In the genomic region with DNA sequence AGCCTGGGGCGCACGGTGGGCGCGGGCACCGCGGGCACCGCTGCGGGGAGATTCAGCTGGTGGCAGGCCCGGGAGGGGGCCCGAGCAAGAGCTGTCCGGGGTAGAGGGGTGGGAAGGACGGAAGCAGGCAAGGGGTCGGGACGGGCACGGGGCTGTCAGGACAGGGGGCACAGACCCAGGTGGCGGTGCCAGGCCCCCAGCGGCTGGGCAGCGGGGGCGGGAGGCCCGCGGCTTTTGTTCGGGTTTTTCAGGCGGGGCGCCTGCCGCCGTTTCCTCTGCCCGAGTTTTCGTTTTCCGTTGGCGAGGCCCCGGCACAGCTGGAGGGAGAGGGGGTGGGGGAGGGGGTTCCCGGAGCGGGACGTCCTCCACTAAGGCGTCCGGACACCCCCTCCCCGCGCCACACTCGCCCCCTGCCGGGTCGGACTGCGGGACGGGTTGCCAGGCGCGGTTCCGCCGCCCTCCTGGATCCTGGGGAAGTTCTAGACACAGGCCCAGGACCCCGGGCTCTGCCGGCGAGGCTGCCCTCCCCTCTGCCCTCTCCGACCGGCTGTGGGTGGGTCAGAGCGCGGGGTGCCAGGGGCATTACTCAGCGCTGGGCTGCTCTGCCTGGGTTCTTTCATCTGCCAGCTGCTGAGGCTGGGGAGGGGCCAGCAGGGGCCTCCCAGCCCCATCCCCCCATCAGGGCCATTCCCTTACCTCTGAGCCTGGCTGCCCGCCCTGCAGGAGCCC, we compare ENCODE assay signal across 8 cellular contexts. TPM values are rescaled to one million over a fixed set of nuclear protein-coding genes. Genes with fewer than 3 reads are reported as not detected.
DNase-seq lines count a peak whose midpoint lies in the region; ATAC-seq and TF ChIP-seq lines count a peak whose summit lies in the region.

No MANE protein-coding gene starts in this region.

- H3K27me3 Mint-ChIP-seq in activated T-cell treated with anti-CD3 and anti-CD28 coated beads, Interleukin-2, amount 50 U/mL, for 4 hours (ENCODE audit: low read depth), result peaks cover 14% of the 10 kb centered on the region
- H3K27me3 Mint-ChIP-seq in activated CD4-positive, alpha-beta memory T cell treated with anti-CD3 and anti-CD28 coated beads for 36 hours, result peaks cover 20% of the 10 kb centered on the region
- H3K27me3 Mint-ChIP-seq in nephron (ENCODE audit: low read depth), result peaks cover 17% of the 10 kb centered on the region

- TF ChIP-seq CTCF in foreskin keratinocyte (conservative IDR thresholded peaks at IDR 0.05) (no peak), nephron (IDR thresholded peaks at IDR 0.05; ENCODE audit: unreplicated experiment in 3 of 3) (no peak), GM10248 (IDR thresholded peaks at IDR 0.05; ENCODE audit: control extremely low read depth, extremely low read depth, low read depth, missing control alignments) (no peak)

- CTCF ChIA-PET in activated CD4-positive, alpha-beta memory T cell treated with anti-CD3 and anti-CD28 coated beads for 36 hours (lab: Charles Lee), result interaction anchor here (1.0 to 1.1 kb wide), 2 partner anchors 80 kb away, joined by 4 to 7 read pairs; no protein-coding TSS in a partner anchor
- CTCF ChIA-PET in GM10248 (lab: Yijun Ruan, JAX), result interaction anchor here (1.0 to 1.4 kb wide), 5 partner anchors 15 to 238 kb away, joined by 3 to 6 read pairs (median 3); no protein-coding TSS in a partner anchor

- no peaks in the 10 kb centered on the region for H3K27me3 ChIP-seq in foreskin keratinocyte

- peak; percentile 25 to 32 for ATAC-seq in activated T-cell treated with anti-CD3 and anti-CD28 coated beads, Interleukin-2, amount 50 U/mL, for 4 hours
- ATAC-seq in foreskin keratinocyte (peak; percentile 32), HG03457 (IDR thresholded peaks at IDR 0.05; ENCODE audit: unreplicated experiment) (no peak)

- no peaks in the 10 kb centered on the region for H3K9me3 Mint-ChIP-seq in activated T-cell treated with anti-CD3 and anti-CD28 coated beads, Interleukin-2, amount 50 U/mL, for 4 hours
- no peaks in the 10 kb centered on the region for H3K9me3 Mint-ChIP-seq in activated CD4-positive, alpha-beta memory T cell treated with anti-CD3 and anti-CD28 coated beads for 36 hours
- H3K9me3 Mint-ChIP-seq in nephron, result no peaks in the 10 kb centered on the region

- no peaks in the 10 kb centered on the region for H3K4me1 ChIP-seq in foreskin keratinocyte

- no peaks in the 10 kb centered on the region for H3K36me3 Mint-ChIP-seq in activated T-cell treated with anti-CD3 and anti-CD28 coated beads, Interleukin-2, amount 50 U/mL, for 4 hours (ENCODE audit: insufficient read depth)
- no peaks in the 10 kb centered on the region for H3K36me3 Mint-ChIP-seq in activated CD4-positive, alpha-beta memory T cell treated with anti-CD3 and anti-CD28 coated beads for 36 hours
- H3K36me3 Mint-ChIP-seq in nephron (ENCODE audit: low read depth), result no peaks in the 10 kb centered on the region

- no peak for DNase-seq in activated T-cell treated with anti-CD3 and anti-CD28 coated beads, Interleukin-2, amount 50 U/mL, for 4 hours
- no peak for DNase-seq in activated T-cell treated with anti-CD3 and anti-CD28 coated beads, Interleukin-2, amount 50 U/mL, for 1 hour
- peak; percentile 51 for DNase-seq in activated CD4-positive, alpha-beta memory T cell treated with anti-CD3 and anti-CD28 coated beads for 36 hours
- DNase-seq in foreskin keratinocyte, result peak in 1 of 2 donors; percentile 27
- DNase-seq in GM10248 (ENCODE audit: extremely low spot score), result no peak
- DNase-seq in HPDE6-E6E7 (ENCODE audit: extremely low spot score), result no peak

- no peak overlapping the region for H3K27ac Mint-ChIP-seq in activated CD4-positive, alpha-beta memory T cell treated with anti-CD3 and anti-CD28 coated beads for 36 hours
- H3K27ac Mint-ChIP-seq in nephron, result peak overlapping the region in 1 of 3 experiments; percentile 41

- intact Hi-C loops in activated CD4-positive, alpha-beta memory T cell treated with anti-CD3 and anti-CD28 coated beads for 36 hours (cut with micrococcal nuclease), result no loop called here

- POLR2A ChIA-PET in activated CD4-positive, alpha-beta memory T cell treated with anti-CD3 and anti-CD28 coated beads for 36 hours (lab: Charles Lee), result no interaction called here
- POLR2A ChIA-PET in GM10248 (lab: Yijun Ruan, JAX), result no interaction called here

- peaks cover 6% of the 10 kb centered on the region for H3K4me1 Mint-ChIP-seq in activated T-cell treated with anti-CD3 and anti-CD28 coated beads, Interleukin-2, amount 50 U/mL, for 4 hours (ENCODE audit: low read depth)
- H3K4me1 Mint-ChIP-seq in activated CD4-positive, alpha-beta memory T cell treated with anti-CD3 and anti-CD28 coated beads for 36 hours (ENCODE audit: low read depth), result peaks cover 4% of the 10 kb centered on the region
- H3K4me1 Mint-ChIP-seq in nephron, result peaks cover 55% of the 10 kb centered on the region

- H3K4me3 Mint-ChIP-seq in activated T-cell treated with anti-CD3 and anti-CD28 coated beads, Interleukin-2, amount 50 U/mL, for 4 hours, result peak overlapping the region; percentile 61
- H3K4me3 Mint-ChIP-seq in activated CD4-positive, alpha-beta memory T cell treated with anti-CD3 and anti-CD28 coated beads for 36 hours, result peak overlapping the region; percentile 16
- peak overlapping the region; percentile 78 to 90 (median 81) for H3K4me3 Mint-ChIP-seq in nephron

- no peak overlapping the region for H3K27ac ChIP-seq in foreskin keratinocyte

RNA-seq across cellular contexts. Expression of gene ARHGAP23, which starts 0.5 kb away (rescaled TPM):
- total RNA-seq in activated T-cell treated with anti-CD3 and anti-CD28 coated beads, Interleukin-2, amount 50 U/mL, for 4 hours, result under 1 TPM; 0.29 to 0.57 (median 0.48) TPM
- total RNA-seq in activated CD4-positive, alpha-beta memory T cell treated with anti-CD3 and anti-CD28 coated beads for 36 hours, result 1 to 10 TPM; 1.3 to 1.4 TPM
- total RNA-seq in foreskin keratinocyte, result 46.2 and 49.4 TPM in 2 replicates
- polyA plus RNA-seq in foreskin keratinocyte, result 21.7 and 25.9 TPM in 2 replicates

Comparison
In these comparisons a context has a peak if more than half of its experiments do, and no peak if none do; other contexts are left out.
1. H3K4me3 Mint-ChIP-seq: peak in every context shown above with its lines; median percentile 81 in nephron; 61 in activated T-cell treated with anti-CD3 and anti-CD28 coated beads, Interleukin-2, amount 50 U/mL, for 4 hours; 16 in activated CD4-positive, alpha-beta memory T cell treated with anti-CD3 and anti-CD28 coated beads for 36 hours.
2. RNA of gene ARHGAP23, which starts 0.5 kb away (total RNA-seq): 46.2 to 49.4 TPM in foreskin keratinocyte; 1.3 to 1.4 TPM in activated CD4-positive, alpha-beta memory T cell treated with anti-CD3 and anti-CD28 coated beads for 36 hours and 0.29 to 0.57 TPM in activated T-cell treated with anti-CD3 and anti-CD28 coated beads, Interleukin-2, amount 50 U/mL, for 4 hours; every median in the first group is over 10 times any median in the second.